2 cellular contexts compared by ENCODE assay signal in the genomic region with DNA sequence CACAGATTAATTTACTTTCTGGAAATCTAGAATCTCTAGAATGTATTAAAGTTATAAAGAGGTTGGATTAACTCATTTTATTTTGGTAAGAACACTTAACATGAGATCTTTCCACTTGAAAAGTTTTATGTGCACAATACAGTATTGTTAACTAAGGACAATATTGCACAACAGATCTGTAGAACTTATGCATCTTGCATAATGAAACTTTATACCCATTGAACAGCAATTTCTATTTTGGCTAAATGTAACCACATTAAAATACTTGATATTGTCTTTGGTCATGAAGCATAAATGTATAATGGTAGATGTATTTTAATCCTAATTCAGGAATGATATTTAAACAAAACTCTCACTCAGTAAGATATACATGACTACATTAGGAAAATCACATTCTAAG.
TF ChIP-seq lines count a peak whose summit lies in the region.

No MANE protein-coding gene starts in this region.

TF ChIP-seq in HepG2, 621 proteins besides CTCF, POLR2A, EP300 and RAD21 (continued from another document):
- TF ChIP-seq, protein P1, sequence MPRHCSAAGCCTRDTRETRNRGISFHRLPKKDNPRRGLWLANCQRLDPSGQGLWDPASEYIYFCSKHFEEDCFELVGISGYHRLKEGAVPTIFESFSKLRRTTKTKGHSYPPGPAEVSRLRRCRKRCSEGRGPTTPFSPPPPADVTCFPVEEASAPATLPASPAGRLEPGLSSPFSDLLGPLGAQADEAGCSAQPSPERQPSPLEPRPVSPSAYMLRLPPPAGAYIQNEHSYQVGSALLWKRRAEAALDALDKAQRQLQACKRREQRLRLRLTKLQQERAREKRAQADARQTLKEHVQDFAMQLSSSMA (CRISPR knock-in tag; IDR thresholded peaks at IDR 0.05): no peak
- TF ChIP-seq, protein P2, sequence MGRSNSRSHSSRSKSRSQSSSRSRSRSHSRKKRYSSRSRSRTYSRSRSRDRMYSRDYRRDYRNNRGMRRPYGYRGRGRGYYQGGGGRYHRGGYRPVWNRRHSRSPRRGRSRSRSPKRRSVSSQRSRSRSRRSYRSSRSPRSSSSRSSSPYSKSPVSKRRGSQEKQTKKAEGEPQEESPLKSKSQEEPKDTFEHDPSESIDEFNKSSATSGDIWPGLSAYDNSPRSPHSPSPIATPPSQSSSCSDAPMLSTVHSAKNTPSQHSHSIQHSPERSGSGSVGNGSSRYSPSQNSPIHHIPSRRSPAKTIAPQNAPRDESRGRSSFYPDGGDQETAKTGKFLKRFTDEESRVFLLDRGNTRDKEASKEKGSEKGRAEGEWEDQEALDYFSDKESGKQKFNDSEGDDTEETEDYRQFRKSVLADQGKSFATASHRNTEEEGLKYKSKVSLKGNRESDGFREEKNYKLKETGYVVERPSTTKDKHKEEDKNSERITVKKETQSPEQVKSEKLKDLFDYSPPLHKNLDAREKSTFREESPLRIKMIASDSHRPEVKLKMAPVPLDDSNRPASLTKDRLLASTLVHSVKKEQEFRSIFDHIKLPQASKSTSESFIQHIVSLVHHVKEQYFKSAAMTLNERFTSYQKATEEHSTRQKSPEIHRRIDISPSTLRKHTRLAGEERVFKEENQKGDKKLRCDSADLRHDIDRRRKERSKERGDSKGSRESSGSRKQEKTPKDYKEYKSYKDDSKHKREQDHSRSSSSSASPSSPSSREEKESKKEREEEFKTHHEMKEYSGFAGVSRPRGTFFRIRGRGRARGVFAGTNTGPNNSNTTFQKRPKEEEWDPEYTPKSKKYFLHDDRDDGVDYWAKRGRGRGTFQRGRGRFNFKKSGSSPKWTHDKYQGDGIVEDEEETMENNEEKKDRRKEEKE (IDR thresholded peaks at IDR 0.05): no peak
- TF ChIP-seq, protein P3, sequence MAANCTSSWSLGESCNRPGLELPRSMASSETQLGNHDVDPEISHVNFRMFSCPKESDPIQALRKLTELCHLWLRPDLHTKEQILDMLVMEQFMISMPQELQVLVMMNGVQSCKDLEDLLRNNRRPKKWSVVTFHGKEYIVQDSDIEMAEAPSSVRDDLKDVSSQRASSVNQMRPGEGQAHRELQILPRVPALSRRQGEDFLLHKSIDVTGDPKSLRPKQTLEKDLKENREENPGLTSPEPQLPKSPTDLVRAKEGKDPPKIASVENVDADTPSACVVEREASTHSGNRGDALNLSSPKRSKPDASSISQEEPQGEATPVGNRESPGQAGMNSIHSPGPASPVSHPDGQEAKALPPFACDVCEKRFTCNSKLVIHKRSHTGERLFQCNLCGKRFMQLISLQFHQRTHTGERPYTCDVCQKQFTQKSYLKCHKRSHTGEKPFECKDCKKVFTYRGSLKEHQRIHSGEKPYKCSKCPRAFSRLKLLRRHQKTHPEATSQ (CRISPR knock-in tag; IDR thresholded peaks at IDR 0.05; ENCODE audit: borderline replicate concordance): no peak
- TF ChIP-seq ZNF83 (CRISPR knock-in tag; IDR thresholded peaks at IDR 0.05; ENCODE audit: borderline replicate concordance) (no peak), CEBPB (IDR thresholded peaks at IDR 0.05; ENCODE audit: borderline replicate concordance, low read depth, low read length) (peak; percentile 57; the same call in 1 of the 2 replicates)

TF ChIP-seq in K562, 482 proteins besides CTCF, POLR2A, EP300 and RAD21:
- no peak for TF ChIP-seq CEBPG (CRISPR knock-in tag; IDR thresholded peaks at IDR 0.05)
- TF ChIP-seq CEBPG (tag; conservative IDR thresholded peaks at IDR 0.05 in 1 of 2, IDR thresholded peaks at IDR 0.05 in 1 of 2): 0 out of 4 replicates have a peak, but pooled peaks of 1 of the 2 experiments have one; percentile 7
- no peak for TF ChIP-seq E2F3 (CRISPR knock-in tag; IDR thresholded peaks at IDR 0.05)
- peak; percentile 25; the same call in 1 of the 2 replicates for TF ChIP-seq CEBPB (tag; IDR thresholded peaks at IDR 0.05)
